Comparison of ENCODE assay signal across 8 cellular contexts in the genomic region with DNA sequence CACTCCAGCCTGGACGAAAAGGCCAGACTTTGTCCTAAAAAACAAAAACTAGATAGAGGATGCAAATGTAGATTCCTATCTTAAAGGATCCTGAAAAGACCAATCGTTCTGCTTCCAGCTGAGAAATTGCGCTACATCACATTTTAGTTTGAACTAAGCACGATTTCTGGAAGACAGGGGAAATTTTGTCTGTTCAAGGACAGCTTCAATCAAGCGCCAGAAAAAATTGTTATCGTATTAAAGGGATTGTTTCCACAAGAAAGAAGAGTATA. TPM values are rescaled to one million over a fixed set of nuclear protein-coding genes. Genes with fewer than 3 reads are reported as not detected.
DNase-seq lines count a peak whose midpoint lies in the region; ATAC-seq and TF ChIP-seq lines count a peak whose summit lies in the region.

No MANE protein-coding gene starts in this region.

- ATAC-seq in activated CD8-positive, alpha-beta memory T cell treated with anti-CD3 and anti-CD28 coated beads, Interleukin-2, amount 10 ng/mL, durations not matched to agents 7 days and 5 days = no peak
- no peak for ATAC-seq in left lung
- ATAC-seq in thoracic aorta (ENCODE audit: insufficient number of reproducible peaks, low FRiP score, low read depth) = no peak
- no peak for ATAC-seq in HG03045 (IDR thresholded peaks at IDR 0.05; ENCODE audit: unreplicated experiment)

- H3K27ac ChIP-seq in left lung (peak overlapping the region; percentile 87 to 91), thoracic aorta (peak overlapping the region; percentile 85)

- no peaks in the 10 kb centered on the region for H3K9me3 ChIP-seq in left lung
- H3K9me3 ChIP-seq in thoracic aorta = no peaks in the 10 kb centered on the region

- H3K36me3 Mint-ChIP-seq in activated CD8-positive, alpha-beta memory T cell treated with anti-CD3 and anti-CD28 coated beads, Interleukin-2, amount 10 ng/mL, durations not matched to agents 7 days and 5 days = peaks cover 20% of the 10 kb centered on the region

- H3K36me3 ChIP-seq in left lung (no peaks in the 10 kb centered on the region), thoracic aorta (no peaks in the 10 kb centered on the region)

- no peaks in the 10 kb centered on the region for H3K9me3 Mint-ChIP-seq in activated CD8-positive, alpha-beta memory T cell treated with anti-CD3 and anti-CD28 coated beads, Interleukin-2, amount 10 ng/mL, durations not matched to agents 7 days and 5 days (ENCODE audit: low read depth)

- peak overlapping the region; percentile 81 for H3K4me3 Mint-ChIP-seq in activated CD8-positive, alpha-beta memory T cell treated with anti-CD3 and anti-CD28 coated beads, Interleukin-2, amount 10 ng/mL, durations not matched to agents 7 days and 5 days

- no peaks in the 10 kb centered on the region for H3K27me3 ChIP-seq in left lung
- H3K27me3 ChIP-seq in thoracic aorta (replicated peaks; ENCODE audit: insufficient read depth) = no peaks in the 10 kb centered on the region

- peak overlapping the region; percentile 60 for H3K4me3 ChIP-seq in astrocyte of the cerebellum (ENCODE audit: low read depth, low read length)
- peak overlapping the region; percentile 52 to 68 for H3K4me3 ChIP-seq in left lung
- peak overlapping the region; percentile 86 for H3K4me3 ChIP-seq in thoracic aorta

- CTCF ChIA-PET in activated CD8-positive, alpha-beta memory T cell treated with anti-CD3 and anti-CD28 coated beads, Interleukin-2, amount 10 ng/mL, durations not matched to agents 7 days and 5 days (lab: Charles Lee) = interaction anchor here (0.9 to 5.8 kb wide), 6 partner anchors 9 to 77 kb away, joined by 3 to 39 read pairs (median 8); partner anchors contain the start of gene NUDT9

- H3K4me1 ChIP-seq in left lung (peaks cover 5 to 40% of the 10 kb centered on the region in 2 donors), thoracic aorta (ENCODE audit: control insufficient read depth in 1 of 2, low read depth in 2 of 2) (peaks cover 7 to 18% of the 10 kb centered on the region in 2 donors)

- DNase-seq in activated CD8-positive, alpha-beta memory T cell treated with anti-CD3 and anti-CD28 coated beads, Interleukin-2, amount 10 ng/mL, durations not matched to agents 7 days and 5 days = no peak
- no peak for DNase-seq in activated CD8-positive, alpha-beta memory T cell treated with anti-CD3 and anti-CD28 coated beads, Interleukin-2, amount 50 U/mL, for 48 hours
- DNase-seq in astrocyte of the cerebellum (ENCODE audit: low read depth) (no peak), left lung (no peak), thoracic aorta (ENCODE audit: low spot score) (no peak), iPS-NIHi7 (ENCODE audit: extremely low spot score) (no peak)
- no peak for DNase-seq in NK-92 treated with Interleukin-12 subunit alpha and Interleukin-12 subunit beta, amount 100 ng/mL, for 24 hours (lab: John Stamatoyannopoulos, UW)

- H3K27me3 Mint-ChIP-seq in activated CD8-positive, alpha-beta memory T cell treated with anti-CD3 and anti-CD28 coated beads, Interleukin-2, amount 10 ng/mL, durations not matched to agents 7 days and 5 days = no peaks in the 10 kb centered on the region

- intact Hi-C loops in left lung (cut with DNase I) = no loop called here

- no peak for TF ChIP-seq CTCF in astrocyte of the cerebellum (IDR thresholded peaks at IDR 0.05; ENCODE audit: low read depth, low read length, missing control alignments)
- no peak for TF ChIP-seq CTCF in left lung (IDR thresholded peaks at IDR 0.05)
- no peak for TF ChIP-seq CTCF in thoracic aorta (IDR thresholded peaks at IDR 0.05)

- in situ Hi-C loops in astrocyte of the cerebellum (cut with HindIII; ENCODE audit: low sequenced_read_pairs) = no loop called here

- peak overlapping the region; percentile 84 for H3K27ac Mint-ChIP-seq in activated CD8-positive, alpha-beta memory T cell treated with anti-CD3 and anti-CD28 coated beads, Interleukin-2, amount 10 ng/mL, durations not matched to agents 7 days and 5 days

- H3K4me1 Mint-ChIP-seq in activated CD8-positive, alpha-beta memory T cell treated with anti-CD3 and anti-CD28 coated beads, Interleukin-2, amount 10 ng/mL, durations not matched to agents 7 days and 5 days = peaks cover 33% of the 10 kb centered on the region

RNA-seq across cellular contexts. Expression of gene HSD17B11, which starts 0.7 kb away (rescaled TPM):
- total RNA-seq in activated CD8-positive, alpha-beta memory T cell treated with anti-CD3 and anti-CD28 coated beads, Interleukin-2, amount 10 ng/mL, durations not matched to agents 7 days and 5 days = 10 to 100 TPM; 30.0 to 31.9 TPM
- total RNA-seq in left lung (10 to 100 TPM; 64.9 to 79.4 TPM), thoracic aorta (10 to 100 TPM; 43.2 to 57.6 TPM)

RNA-seq across cellular contexts. Expression of gene NUDT9, which starts 30.7 kb away (rescaled TPM):
- 1 to 10 TPM; 8.1 to 9.6 TPM for total RNA-seq in activated CD8-positive, alpha-beta memory T cell treated with anti-CD3 and anti-CD28 coated beads, Interleukin-2, amount 10 ng/mL, durations not matched to agents 7 days and 5 days
- total RNA-seq in left lung = 10 to 100 TPM; 49.6 to 49.8 TPM
- 10 to 100 TPM; 15.5 to 17.2 TPM for total RNA-seq in thoracic aorta
